In the genomic region with DNA sequence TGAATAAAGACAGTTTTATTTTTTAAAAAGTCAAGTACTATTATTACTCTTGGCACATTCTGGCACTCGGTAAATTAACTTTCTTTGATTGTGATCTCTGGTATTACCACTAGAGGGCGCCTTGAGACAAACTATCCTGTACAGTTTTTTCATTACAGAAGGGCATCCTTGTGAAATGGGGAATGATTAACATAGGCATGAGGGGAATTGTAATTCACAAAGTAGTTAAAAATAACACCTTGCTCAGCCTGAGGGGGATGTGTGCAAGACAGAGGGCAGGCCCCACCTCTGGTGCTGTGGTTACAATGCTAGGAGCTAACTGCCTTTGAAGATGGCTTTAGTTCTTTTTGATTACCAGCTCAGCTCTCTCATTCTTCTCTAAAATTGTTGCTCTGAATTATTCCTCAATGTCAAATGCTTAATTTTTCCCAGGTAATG, we compare ENCODE assay signal across 9 cellular contexts. TPM values are rescaled to one million over a fixed set of nuclear protein-coding genes. Genes with fewer than 3 reads are reported as not detected.
DNase-seq lines count a peak whose midpoint lies in the region; ATAC-seq and TF ChIP-seq lines count a peak whose summit lies in the region.
"Had no signal": no experiment of that assay in that cellular context is flagged by ENCODE, and none has a peak within 500 bp of the region (broad histone marks: within the 10 kb centered on the region; RNA-seq: fewer than 3 reads in every experiment).

No MANE protein-coding gene starts in this region.

- H3K4me3 Mint-ChIP-seq in CD8-positive, alpha-beta T cell = no peak overlapping the region
- H3K4me3 Mint-ChIP-seq: memory B cell had no signal

- no peaks in the 10 kb centered on the region for H3K36me3 Mint-ChIP-seq in CD8-positive, alpha-beta T cell
- H3K36me3 Mint-ChIP-seq: memory B cell had no signal

- no peaks in the 10 kb centered on the region for H3K27me3 ChIP-seq in CD8-positive, alpha-beta T cell (ENCODE audit: insufficient read depth, low read length)

- TF ChIP-seq CTCF in CD8-positive, alpha-beta T cell (IDR thresholded peaks at IDR 0.05) = peak; percentile 55
- TF ChIP-seq CTCF in HEK293 (tag by site-specific recombination; IDR thresholded peaks at IDR 0.05) (no peak), coronary artery (IDR thresholded peaks at IDR 0.05) (peak; percentile 48)

- H3K27ac ChIP-seq in CD8-positive, alpha-beta T cell (ENCODE audit: low read depth, low read length) = no peak overlapping the region
- H3K27ac ChIP-seq in HEK293 (ENCODE audit: extremely low read depth, low read depth, low read length) (no peak overlapping the region), coronary artery (no peak overlapping the region)

- DNase-seq in CD8-positive, alpha-beta T cell = no peak
- DNase-seq in NOMO-1 treated with DMSO at 0.1 percent for 48 hours (lab: John Stamatoyannopoulos, UW; ENCODE audit: unreplicated experiment) (peak; percentile 46), coronary artery (ENCODE audit: low spot score) (no peak), medulla oblongata (ENCODE audit: extremely low spot score) (peak; percentile 83)
- no peak for DNase-seq in activated CD8-positive, alpha-beta memory T cell treated with anti-CD3 and anti-CD28 coated beads for 24 hours

- no peak overlapping the region for H3K27ac Mint-ChIP-seq in CD8-positive, alpha-beta T cell
- H3K27ac Mint-ChIP-seq: memory B cell had no signal

- CTCF ChIA-PET in CD8-positive, alpha-beta T cell (lab: Charles Lee) = interaction anchor here (0.6 to 1.0 kb wide), 3 partner anchors 20 to 307 kb away, joined by 3 read pairs; no protein-coding TSS in a partner anchor
- CTCF ChIA-PET in HEK293 (lab: Yijun Ruan, JAX) = interaction anchor here (0.6 to 1.7 kb wide), 15 partner anchors 9 to 632 kb away, joined by 3 to 20 read pairs (median 3); no protein-coding TSS in a partner anchor

- H3K9me3 ChIP-seq in CD8-positive, alpha-beta T cell (ENCODE audit: low read length) = no peaks in the 10 kb centered on the region
- H3K9me3 ChIP-seq in HEK293 (ENCODE audit: control insufficient read depth, insufficient read depth, low read depth, low read length) = no peaks in the 10 kb centered on the region

- ATAC-seq in CD8-positive, alpha-beta T cell = peak; percentile 40
- ATAC-seq in HG03280 (IDR thresholded peaks at IDR 0.05; ENCODE audit: unreplicated experiment) (no peak), GM19351 (IDR thresholded peaks at IDR 0.05; ENCODE audit: unreplicated experiment) (no peak)

- intact Hi-C loops in CD8-positive, alpha-beta T cell (cut with DNase I, micrococcal nuclease) = loop anchor here in 1 of 2 experiments (1.0 kb wide), 1 partner anchor 299 kb away; no protein-coding TSS in a partner anchor

- POLR2A ChIA-PET in CD8-positive, alpha-beta T cell (lab: Charles Lee) = no interaction called here
- POLR2A ChIA-PET in HEK293 (lab: Yijun Ruan, JAX) = no interaction called here

- H3K9me3 Mint-ChIP-seq in CD8-positive, alpha-beta T cell = peaks cover 2% of the 10 kb centered on the region

- H3K4me1 ChIP-seq in CD8-positive, alpha-beta T cell (ENCODE audit: insufficient read depth, low read length) = no peaks in the 10 kb centered on the region
- H3K4me1 ChIP-seq in HEK293 (ENCODE audit: control insufficient read depth, insufficient read depth, low read length) = no peaks in the 10 kb centered on the region

- H3K4me1 Mint-ChIP-seq in CD8-positive, alpha-beta T cell (ENCODE audit: low read depth) = no peaks in the 10 kb centered on the region
- H3K4me1 Mint-ChIP-seq: memory B cell had no signal

- H3K36me3 ChIP-seq in CD8-positive, alpha-beta T cell (ENCODE audit: insufficient read depth, low read length) = no peaks in the 10 kb centered on the region
- no peaks in the 10 kb centered on the region for H3K36me3 ChIP-seq in HEK293 (ENCODE audit: control insufficient read depth in 2 of 2, insufficient read depth in 1 of 2, low read length in 2 of 2)

- no peak overlapping the region for H3K4me3 ChIP-seq in CD8-positive, alpha-beta T cell (ENCODE audit: low read depth, low read length)
- H3K4me3 ChIP-seq in HEK293 (ENCODE audit: low read depth, low read length) (no peak overlapping the region), coronary artery (no peak overlapping the region)

- peaks cover 24% of the 10 kb centered on the region for H3K27me3 Mint-ChIP-seq in CD8-positive, alpha-beta T cell (ENCODE audit: low read depth)

TF ChIP-seq in HEK293, 187 proteins besides CTCF, POLR2A, EP300 and RAD21:
- TF ChIP-seq, protein P1, sequence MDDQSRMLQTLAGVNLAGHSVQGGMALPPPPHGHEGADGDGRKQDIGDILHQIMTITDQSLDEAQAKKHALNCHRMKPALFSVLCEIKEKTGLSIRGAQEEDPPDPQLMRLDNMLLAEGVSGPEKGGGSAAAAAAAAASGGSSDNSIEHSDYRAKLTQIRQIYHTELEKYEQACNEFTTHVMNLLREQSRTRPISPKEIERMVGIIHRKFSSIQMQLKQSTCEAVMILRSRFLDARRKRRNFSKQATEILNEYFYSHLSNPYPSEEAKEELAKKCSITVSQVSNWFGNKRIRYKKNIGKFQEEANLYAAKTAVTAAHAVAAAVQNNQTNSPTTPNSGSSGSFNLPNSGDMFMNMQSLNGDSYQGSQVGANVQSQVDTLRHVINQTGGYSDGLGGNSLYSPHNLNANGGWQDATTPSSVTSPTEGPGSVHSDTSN (CRISPR knock-in tag; IDR thresholded peaks at IDR 0.05) = no peak
- TF ChIP-seq ZNF654 (tag by site-specific recombination; IDR thresholded peaks at IDR 0.05; ENCODE audit: low read depth) = peak; percentile 73
- peak; percentile 64; the same call in 1 of the 2 replicates for TF ChIP-seq MZF1 (tag by site-specific recombination; IDR thresholded peaks at IDR 0.05; ENCODE audit: borderline replicate concordance)
- TF ChIP-seq ZBTB17 (tag by site-specific recombination; IDR thresholded peaks at IDR 0.05) = no peak
- no peak for TF ChIP-seq ZNF792 (tag by site-specific recombination; IDR thresholded peaks at IDR 0.05)
- no peak for TF ChIP-seq YY2 (tag by site-specific recombination; IDR thresholded peaks at IDR 0.05)
- no peak for TF ChIP-seq SETDB1 (IDR thresholded peaks at IDR 0.05; ENCODE audit: insufficient read length, low read length)
- no peak for TF ChIP-seq ZFP41 (tag by site-specific recombination; IDR thresholded peaks at IDR 0.05; ENCODE audit: borderline replicate concordance)
- no peak for TF ChIP-seq ZBTB1 (tag by site-specific recombination; IDR thresholded peaks at IDR 0.05)
- TF ChIP-seq, protein P2, sequence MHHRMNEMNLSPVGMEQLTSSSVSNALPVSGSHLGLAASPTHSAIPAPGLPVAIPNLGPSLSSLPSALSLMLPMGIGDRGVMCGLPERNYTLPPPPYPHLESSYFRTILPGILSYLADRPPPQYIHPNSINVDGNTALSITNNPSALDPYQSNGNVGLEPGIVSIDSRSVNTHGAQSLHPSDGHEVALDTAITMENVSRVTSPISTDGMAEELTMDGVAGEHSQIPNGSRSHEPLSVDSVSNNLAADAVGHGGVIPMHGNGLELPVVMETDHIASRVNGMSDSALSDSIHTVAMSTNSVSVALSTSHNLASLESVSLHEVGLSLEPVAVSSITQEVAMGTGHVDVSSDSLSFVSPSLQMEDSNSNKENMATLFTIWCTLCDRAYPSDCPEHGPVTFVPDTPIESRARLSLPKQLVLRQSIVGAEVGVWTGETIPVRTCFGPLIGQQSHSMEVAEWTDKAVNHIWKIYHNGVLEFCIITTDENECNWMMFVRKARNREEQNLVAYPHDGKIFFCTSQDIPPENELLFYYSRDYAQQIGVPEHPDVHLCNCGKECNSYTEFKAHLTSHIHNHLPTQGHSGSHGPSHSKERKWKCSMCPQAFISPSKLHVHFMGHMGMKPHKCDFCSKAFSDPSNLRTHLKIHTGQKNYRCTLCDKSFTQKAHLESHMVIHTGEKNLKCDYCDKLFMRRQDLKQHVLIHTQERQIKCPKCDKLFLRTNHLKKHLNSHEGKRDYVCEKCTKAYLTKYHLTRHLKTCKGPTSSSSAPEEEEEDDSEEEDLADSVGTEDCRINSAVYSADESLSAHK (tag by site-specific recombination; IDR thresholded peaks at IDR 0.05) = no peak
- no peak for TF ChIP-seq ZNF138 (tag by site-specific recombination; IDR thresholded peaks at IDR 0.05; ENCODE audit: borderline replicate concordance)
- no peak for TF ChIP-seq ZNF266 (tag by site-specific recombination; IDR thresholded peaks at IDR 0.05; ENCODE audit: low read depth)
- TF ChIP-seq ZNF629 (tag by site-specific recombination; IDR thresholded peaks at IDR 0.05) = no peak
- TF ChIP-seq ZNF292 (tag by site-specific recombination; IDR thresholded peaks at IDR 0.05; ENCODE audit: borderline replicate concordance, low read depth) = no peak
TF ChIP-seq in HEK293: peak in this region for 2.

RNA-seq across cellular contexts. Expression of a gene that starts 24.2 kb away (rescaled TPM):
- not detected for total RNA-seq in CD8-positive, alpha-beta T cell

RNA-seq across cellular contexts. Expression of a gene that starts 32.3 kb away (rescaled TPM):
- total RNA-seq in CD8-positive, alpha-beta T cell = 1 to 10 TPM; 3.0 to 3.8 TPM

Comparison
In these comparisons a context has a peak if more than half of its experiments do, and no peak if none do; other contexts are left out.
1. DNase-seq: peak in NOMO-1 treated with DMSO at 0.1 percent for 48 hours (single experiment) and medulla oblongata (single experiment); none in CD8-positive, alpha-beta T cell (0 of 7), coronary artery (single experiment) and activated CD8-positive, alpha-beta memory T cell treated with anti-CD3 and anti-CD28 coated beads for 24 hours (single experiment).